ENCODE assay signal across 2 cellular contexts in the genomic region with DNA sequence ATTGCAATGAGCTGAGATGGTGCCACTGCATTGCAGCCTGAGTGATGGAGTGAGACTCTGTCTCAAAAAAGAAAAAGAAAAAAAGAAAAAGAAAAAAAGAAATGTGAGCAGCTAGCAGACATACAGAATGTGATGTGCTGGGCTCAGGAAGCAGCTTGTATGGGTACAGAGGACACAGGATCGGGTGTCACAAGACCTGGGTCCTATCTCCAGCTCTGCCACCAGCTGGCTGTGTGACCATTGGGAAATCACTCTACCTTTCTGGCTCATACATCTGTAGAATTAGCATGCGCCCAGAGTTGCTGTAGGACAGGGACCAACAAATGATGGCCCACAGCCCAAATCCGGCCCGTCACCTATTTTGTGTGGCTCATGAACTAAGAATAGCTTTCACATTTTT.
TF ChIP-seq lines count a peak whose summit lies in the region.

No MANE protein-coding gene starts in this region.

TF ChIP-seq in IMR-90, 13 proteins besides CTCF, POLR2A, EP300 and RAD21 (continued from another document):
- TF ChIP-seq FOS (IDR thresholded peaks at IDR 0.05; ENCODE audit: low read depth, low read length) (no peak), NFE2L2 (IDR thresholded peaks at IDR 0.05; ENCODE audit: low read depth, low read length) (no peak), RFX5 (IDR thresholded peaks at IDR 0.05; ENCODE audit: low read depth, low read length) (no peak), MAFK (IDR thresholded peaks at IDR 0.05; ENCODE audit: low read depth, low read length) (no peak), CEBPB (IDR thresholded peaks at IDR 0.05; ENCODE audit: low read depth, low read length) (no peak), RCOR1 (IDR thresholded peaks at IDR 0.05; ENCODE audit: insufficient replicate concordance, low read length) (no peak), SMC3 (IDR thresholded peaks at IDR 0.05; ENCODE audit: low read depth, low read length) (no peak), BHLHE40 (IDR thresholded peaks at IDR 0.05; ENCODE audit: low read depth, low read length) (no peak), MAZ (IDR thresholded peaks at IDR 0.05; ENCODE audit: borderline replicate concordance, low read depth, low read length) (no peak)
- TF ChIP-seq, protein P1, sequence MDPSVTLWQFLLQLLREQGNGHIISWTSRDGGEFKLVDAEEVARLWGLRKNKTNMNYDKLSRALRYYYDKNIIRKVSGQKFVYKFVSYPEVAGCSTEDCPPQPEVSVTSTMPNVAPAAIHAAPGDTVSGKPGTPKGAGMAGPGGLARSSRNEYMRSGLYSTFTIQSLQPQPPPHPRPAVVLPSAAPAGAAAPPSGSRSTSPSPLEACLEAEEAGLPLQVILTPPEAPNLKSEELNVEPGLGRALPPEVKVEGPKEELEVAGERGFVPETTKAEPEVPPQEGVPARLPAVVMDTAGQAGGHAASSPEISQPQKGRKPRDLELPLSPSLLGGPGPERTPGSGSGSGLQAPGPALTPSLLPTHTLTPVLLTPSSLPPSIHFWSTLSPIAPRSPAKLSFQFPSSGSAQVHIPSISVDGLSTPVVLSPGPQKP (IDR thresholded peaks at IDR 0.05; ENCODE audit: borderline replicate concordance, low read depth, low read length), result no peak
- TF ChIP-seq, protein P2, sequence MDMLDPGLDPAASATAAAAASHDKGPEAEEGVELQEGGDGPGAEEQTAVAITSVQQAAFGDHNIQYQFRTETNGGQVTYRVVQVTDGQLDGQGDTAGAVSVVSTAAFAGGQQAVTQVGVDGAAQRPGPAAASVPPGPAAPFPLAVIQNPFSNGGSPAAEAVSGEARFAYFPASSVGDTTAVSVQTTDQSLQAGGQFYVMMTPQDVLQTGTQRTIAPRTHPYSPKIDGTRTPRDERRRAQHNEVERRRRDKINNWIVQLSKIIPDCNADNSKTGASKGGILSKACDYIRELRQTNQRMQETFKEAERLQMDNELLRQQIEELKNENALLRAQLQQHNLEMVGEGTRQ (IDR thresholded peaks at IDR 0.05; ENCODE audit: low read depth, low read length), result no peak
TF ChIP-seq in IMR-90: peak in this region for 0.

TF ChIP-seq in GM23338, 12 proteins besides CTCF, POLR2A, EP300 and RAD21 (continued from another document):
- TF ChIP-seq CREB1 (CRISPR knock-in tag; IDR thresholded peaks at IDR 0.05; ENCODE audit: low read depth) (no peak), NANOG (IDR thresholded peaks at IDR 0.05; ENCODE audit: borderline replicate concordance) (no peak), ETS1 (IDR thresholded peaks at IDR 0.05) (no peak), EZH2phosphoT487 (IDR thresholded peaks at IDR 0.05; ENCODE audit: unreplicated experiment) (no peak), EZH2 (IDR thresholded peaks at IDR 0.05; ENCODE audit: low read depth, unreplicated experiment) (no peak), ZNF114 (CRISPR knock-in tag; IDR thresholded peaks at IDR 0.05) (no peak), ZNF331 (CRISPR knock-in tag; IDR thresholded peaks at IDR 0.05; ENCODE audit: low read depth) (no peak)
- TF ChIP-seq, protein P3, sequence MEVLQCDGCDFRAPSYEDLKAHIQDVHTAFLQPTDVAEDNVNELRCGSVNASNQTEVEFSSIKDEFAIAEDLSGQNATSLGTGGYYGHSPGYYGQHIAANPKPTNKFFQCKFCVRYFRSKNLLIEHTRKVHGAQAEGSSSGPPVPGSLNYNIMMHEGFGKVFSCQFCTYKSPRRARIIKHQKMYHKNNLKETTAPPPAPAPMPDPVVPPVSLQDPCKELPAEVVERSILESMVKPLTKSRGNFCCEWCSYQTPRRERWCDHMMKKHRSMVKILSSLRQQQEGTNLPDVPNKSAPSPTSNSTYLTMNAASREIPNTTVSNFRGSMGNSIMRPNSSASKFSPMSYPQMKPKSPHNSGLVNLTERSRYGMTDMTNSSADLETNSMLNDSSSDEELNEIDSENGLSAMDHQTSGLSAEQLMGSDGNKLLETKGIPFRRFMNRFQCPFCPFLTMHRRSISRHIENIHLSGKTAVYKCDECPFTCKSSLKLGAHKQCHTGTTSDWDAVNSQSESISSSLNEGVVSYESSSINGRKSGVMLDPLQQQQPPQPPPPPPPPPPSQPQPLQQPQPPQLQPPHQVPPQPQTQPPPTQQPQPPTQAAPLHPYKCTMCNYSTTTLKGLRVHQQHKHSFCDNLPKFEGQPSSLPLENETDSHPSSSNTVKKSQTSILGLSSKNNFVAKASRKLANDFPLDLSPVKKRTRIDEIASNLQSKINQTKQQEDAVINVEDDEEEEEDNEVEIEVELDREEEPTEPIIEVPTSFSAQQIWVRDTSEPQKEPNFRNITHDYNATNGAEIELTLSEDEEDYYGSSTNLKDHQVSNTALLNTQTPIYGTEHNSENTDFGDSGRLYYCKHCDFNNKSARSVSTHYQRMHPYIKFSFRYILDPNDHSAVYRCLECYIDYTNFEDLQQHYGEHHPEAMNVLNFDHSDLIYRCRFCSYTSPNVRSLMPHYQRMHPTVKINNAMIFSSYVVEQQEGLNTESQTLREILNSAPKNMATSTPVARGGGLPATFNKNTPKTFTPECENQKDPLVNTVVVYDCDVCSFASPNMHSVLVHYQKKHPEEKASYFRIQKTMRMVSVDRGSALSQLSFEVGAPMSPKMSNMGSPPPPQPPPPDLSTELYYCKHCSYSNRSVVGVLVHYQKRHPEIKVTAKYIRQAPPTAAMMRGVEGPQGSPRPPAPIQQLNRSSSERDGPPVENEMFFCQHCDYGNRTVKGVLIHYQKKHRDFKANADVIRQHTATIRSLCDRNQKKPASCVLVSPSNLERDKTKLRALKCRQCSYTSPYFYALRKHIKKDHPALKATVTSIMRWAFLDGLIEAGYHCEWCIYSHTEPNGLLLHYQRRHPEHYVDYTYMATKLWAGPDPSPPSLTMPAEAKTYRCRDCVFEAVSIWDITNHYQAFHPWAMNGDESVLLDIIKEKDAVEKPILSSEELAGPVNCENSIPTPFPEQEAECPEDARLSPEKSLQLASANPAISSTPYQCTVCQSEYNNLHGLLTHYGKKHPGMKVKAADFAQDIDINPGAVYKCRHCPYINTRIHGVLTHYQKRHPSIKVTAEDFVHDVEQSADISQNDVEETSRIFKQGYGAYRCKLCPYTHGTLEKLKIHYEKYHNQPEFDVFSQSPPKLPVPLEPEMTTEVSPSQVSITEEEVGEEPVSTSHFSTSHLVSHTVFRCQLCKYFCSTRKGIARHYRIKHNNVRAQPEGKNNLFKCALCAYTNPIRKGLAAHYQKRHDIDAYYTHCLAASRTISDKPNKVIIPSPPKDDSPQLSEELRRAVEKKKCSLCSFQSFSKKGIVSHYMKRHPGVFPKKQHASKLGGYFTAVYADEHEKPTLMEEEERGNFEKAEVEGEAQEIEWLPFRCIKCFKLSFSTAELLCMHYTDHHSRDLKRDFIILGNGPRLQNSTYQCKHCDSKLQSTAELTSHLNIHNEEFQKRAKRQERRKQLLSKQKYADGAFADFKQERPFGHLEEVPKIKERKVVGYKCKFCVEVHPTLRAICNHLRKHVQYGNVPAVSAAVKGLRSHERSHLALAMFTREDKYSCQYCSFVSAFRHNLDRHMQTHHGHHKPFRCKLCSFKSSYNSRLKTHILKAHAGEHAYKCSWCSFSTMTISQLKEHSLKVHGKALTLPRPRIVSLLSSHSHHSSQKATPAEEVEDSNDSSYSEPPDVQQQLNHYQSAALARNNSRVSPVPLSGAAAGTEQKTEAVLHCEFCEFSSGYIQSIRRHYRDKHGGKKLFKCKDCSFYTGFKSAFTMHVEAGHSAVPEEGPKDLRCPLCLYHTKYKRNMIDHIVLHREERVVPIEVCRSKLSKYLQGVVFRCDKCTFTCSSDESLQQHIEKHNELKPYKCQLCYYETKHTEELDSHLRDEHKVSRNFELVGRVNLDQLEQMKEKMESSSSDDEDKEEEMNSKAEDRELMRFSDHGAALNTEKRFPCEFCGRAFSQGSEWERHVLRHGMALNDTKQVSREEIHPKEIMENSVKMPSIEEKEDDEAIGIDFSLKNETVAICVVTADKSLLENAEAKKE (CRISPR knock-in tag; IDR thresholded peaks at IDR 0.05), result no peak
- TF ChIP-seq, protein P4, sequence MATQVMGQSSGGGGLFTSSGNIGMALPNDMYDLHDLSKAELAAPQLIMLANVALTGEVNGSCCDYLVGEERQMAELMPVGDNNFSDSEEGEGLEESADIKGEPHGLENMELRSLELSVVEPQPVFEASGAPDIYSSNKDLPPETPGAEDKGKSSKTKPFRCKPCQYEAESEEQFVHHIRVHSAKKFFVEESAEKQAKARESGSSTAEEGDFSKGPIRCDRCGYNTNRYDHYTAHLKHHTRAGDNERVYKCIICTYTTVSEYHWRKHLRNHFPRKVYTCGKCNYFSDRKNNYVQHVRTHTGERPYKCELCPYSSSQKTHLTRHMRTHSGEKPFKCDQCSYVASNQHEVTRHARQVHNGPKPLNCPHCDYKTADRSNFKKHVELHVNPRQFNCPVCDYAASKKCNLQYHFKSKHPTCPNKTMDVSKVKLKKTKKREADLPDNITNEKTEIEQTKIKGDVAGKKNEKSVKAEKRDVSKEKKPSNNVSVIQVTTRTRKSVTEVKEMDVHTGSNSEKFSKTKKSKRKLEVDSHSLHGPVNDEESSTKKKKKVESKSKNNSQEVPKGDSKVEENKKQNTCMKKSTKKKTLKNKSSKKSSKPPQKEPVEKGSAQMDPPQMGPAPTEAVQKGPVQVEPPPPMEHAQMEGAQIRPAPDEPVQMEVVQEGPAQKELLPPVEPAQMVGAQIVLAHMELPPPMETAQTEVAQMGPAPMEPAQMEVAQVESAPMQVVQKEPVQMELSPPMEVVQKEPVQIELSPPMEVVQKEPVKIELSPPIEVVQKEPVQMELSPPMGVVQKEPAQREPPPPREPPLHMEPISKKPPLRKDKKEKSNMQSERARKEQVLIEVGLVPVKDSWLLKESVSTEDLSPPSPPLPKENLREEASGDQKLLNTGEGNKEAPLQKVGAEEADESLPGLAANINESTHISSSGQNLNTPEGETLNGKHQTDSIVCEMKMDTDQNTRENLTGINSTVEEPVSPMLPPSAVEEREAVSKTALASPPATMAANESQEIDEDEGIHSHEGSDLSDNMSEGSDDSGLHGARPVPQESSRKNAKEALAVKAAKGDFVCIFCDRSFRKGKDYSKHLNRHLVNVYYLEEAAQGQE (IDR thresholded peaks at IDR 0.05; ENCODE audit: unreplicated experiment), result no peak
TF ChIP-seq in GM23338: peak in this region for 0.
